In the genomic region with DNA sequence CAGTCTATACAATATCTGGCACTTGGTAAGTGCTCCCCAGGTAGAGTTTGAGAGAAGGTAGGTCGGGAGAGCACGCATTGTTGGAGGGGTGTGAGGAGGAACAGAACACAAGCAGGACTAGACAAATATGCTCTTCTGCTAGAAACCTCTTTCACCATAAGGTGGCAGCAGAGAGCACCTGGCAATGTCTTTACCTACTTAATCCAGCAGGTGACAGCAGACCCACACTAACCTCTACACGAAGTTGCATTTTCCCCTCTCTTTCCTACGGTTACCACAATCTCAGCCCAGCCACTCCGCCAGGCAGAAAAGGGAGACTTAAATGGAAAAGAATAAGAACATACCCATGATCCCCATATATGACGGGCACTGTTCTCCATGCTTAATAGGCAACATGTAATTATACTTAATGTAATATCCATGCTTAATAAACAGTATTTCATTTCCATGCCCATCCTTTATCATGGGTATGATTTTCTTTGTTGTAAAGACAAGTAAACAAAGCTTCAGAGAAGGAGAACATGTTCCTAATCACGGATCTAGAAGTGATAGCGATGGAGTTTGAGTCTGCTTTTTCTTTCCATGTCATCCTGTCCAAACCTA, we compare ENCODE assay signal across 8 cellular contexts. TPM values are rescaled to one million over a fixed set of nuclear protein-coding genes. Genes with fewer than 3 reads are reported as not detected.
DNase-seq lines count a peak whose midpoint lies in the region; ATAC-seq, FAIRE-seq and TF ChIP-seq lines count a peak whose summit lies in the region.

No MANE protein-coding gene starts in this region.

- no peak overlapping the region for H3K4me3 Mint-ChIP-seq in activated CD4-positive, alpha-beta T cell treated with anti-CD3 and anti-CD28 coated beads for 36 hours

- CTCF ChIA-PET in activated CD4-positive, alpha-beta T cell treated with anti-CD3 and anti-CD28 coated beads for 36 hours (lab: Charles Lee): interaction anchor here (0.8 to 7.6 kb wide), 22 partner anchors 8 to 438 kb away, joined by 3 to 225 read pairs (median 6); a partner anchor contains a TSS

- no peak overlapping the region for H3K4me3 ChIP-seq in choroid plexus epithelial cell (ENCODE audit: low read depth, low read length)

- ATAC-seq in HG02642 (IDR thresholded peaks at IDR 0.05; ENCODE audit: poor library complexity, unreplicated experiment) (peak; percentile 64), GM18498 (IDR thresholded peaks at IDR 0.05; ENCODE audit: unreplicated experiment) (no peak)
- ATAC-seq in activated CD4-positive, alpha-beta T cell treated with anti-CD3 and anti-CD28 coated beads for 36 hours: peak; percentile 69

- TF ChIP-seq CTCF in D721Med (IDR thresholded peaks at IDR 0.05; ENCODE audit: insufficient read depth, missing control alignments): peak; percentile 100
- TF ChIP-seq CTCF in choroid plexus epithelial cell (conservative IDR thresholded peaks at IDR 0.05; ENCODE audit: low read depth, low read length): peak; percentile 100

- intact Hi-C loops in activated CD4-positive, alpha-beta T cell treated with anti-CD3 and anti-CD28 coated beads for 36 hours (cut with DNase I, micrococcal nuclease): loop anchor here (1.0 to 5.0 kb wide), 3 partner anchors 161 to 919 kb away; a partner anchor contains a TSS

- peaks cover 4% of the 10 kb centered on the region for H3K9me3 Mint-ChIP-seq in activated CD4-positive, alpha-beta T cell treated with anti-CD3 and anti-CD28 coated beads for 36 hours (ENCODE audit: low read depth)

- H3K36me3 Mint-ChIP-seq in activated CD4-positive, alpha-beta T cell treated with anti-CD3 and anti-CD28 coated beads for 36 hours (ENCODE audit: low read depth): no peaks in the 10 kb centered on the region

- no peak for FAIRE-seq in D721Med (lab: Jason Lieb, UNC)

- POLR2A ChIA-PET in activated CD4-positive, alpha-beta T cell treated with anti-CD3 and anti-CD28 coated beads for 36 hours (lab: Charles Lee): no interaction called here

- H3K27me3 Mint-ChIP-seq in activated CD4-positive, alpha-beta T cell treated with anti-CD3 and anti-CD28 coated beads for 36 hours: peaks cover 43% of the 10 kb centered on the region

- DNase-seq in D721Med (ENCODE audit: insufficient read length, low spot score): no peak
- peak; percentile 79 for DNase-seq in NCI-H460 (ENCODE audit: extremely low read depth, low read depth)
- peak; percentile 82 for DNase-seq in activated CD4-positive, alpha-beta T cell treated with anti-CD3 and anti-CD28 coated beads for 36 hours
- peak; percentile 92 for DNase-seq in choroid plexus epithelial cell (ENCODE audit: low read depth)
- DNase-seq in left kidney (ENCODE audit: low read depth, low spot score): peak; percentile 87
- peak; percentile 48 to 51 for DNase-seq in stimulated activated CD4-positive, alpha-beta T cell treated with anti-CD3 and anti-CD28 coated beads, Interleukin-4, amount 100 ng/mL, for 4 hours

- peaks cover 15% of the 10 kb centered on the region for H3K4me1 Mint-ChIP-seq in activated CD4-positive, alpha-beta T cell treated with anti-CD3 and anti-CD28 coated beads for 36 hours

- no peak overlapping the region for H3K27ac Mint-ChIP-seq in activated CD4-positive, alpha-beta T cell treated with anti-CD3 and anti-CD28 coated beads for 36 hours

RNA-seq across cellular contexts. Expression of a gene that starts 55.1 kb away (rescaled TPM):
- not detected in 2 replicates for total RNA-seq in NCI-H460 (2014; rRNA removed; shearing (Covaris generic))
- polyA plus RNA-seq in NCI-H460 (2014; cell fraction: nucleus; rRNA removed): not detected in 2 replicates
- total RNA-seq in activated CD4-positive, alpha-beta T cell treated with anti-CD3 and anti-CD28 coated beads for 36 hours: not detected
